ENCODE assay signal across 1 cellular context in the genomic region with DNA sequence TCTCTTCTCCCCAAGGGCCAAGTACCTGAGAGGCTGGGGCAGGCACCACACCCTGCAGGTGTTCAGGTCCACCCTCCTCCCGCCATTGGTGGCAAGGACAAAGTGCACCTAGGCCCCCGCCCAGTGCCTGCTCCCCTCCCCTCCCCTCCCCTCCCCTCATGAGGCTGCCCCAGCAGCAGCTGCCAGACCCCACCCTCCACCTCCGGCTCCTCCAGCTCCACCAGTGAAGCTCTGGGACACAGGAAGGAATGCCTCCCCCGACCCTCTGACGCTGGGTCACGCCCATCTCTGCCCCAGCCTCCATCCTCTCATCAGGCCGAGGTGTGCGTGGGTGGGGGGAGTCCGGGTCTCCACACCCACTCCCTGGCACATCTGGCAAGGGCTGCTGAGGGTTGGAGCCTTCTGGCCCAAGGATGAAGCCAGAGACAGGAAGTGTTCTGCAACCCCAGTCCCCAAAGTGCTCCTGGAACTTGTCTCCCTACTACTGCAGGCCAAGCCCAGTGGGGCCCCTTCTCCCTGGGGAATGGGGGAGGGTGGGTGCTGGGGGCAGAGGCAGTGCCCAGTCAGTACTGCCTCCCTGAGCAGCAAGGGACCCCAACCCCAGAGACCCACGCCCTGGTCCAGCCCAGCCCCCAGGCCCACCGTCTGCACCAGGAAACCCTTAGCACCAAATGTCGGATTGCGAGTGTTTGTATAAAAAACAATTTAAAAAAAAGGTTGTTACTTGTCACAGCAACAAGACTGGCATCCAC.
TF ChIP-seq lines count a peak whose summit lies in the region.

No MANE protein-coding gene starts in this region.

TF ChIP-seq in GM23338, 12 proteins besides CTCF, POLR2A, EP300 and RAD21 (continued from another document):
- TF ChIP-seq, protein P1, sequence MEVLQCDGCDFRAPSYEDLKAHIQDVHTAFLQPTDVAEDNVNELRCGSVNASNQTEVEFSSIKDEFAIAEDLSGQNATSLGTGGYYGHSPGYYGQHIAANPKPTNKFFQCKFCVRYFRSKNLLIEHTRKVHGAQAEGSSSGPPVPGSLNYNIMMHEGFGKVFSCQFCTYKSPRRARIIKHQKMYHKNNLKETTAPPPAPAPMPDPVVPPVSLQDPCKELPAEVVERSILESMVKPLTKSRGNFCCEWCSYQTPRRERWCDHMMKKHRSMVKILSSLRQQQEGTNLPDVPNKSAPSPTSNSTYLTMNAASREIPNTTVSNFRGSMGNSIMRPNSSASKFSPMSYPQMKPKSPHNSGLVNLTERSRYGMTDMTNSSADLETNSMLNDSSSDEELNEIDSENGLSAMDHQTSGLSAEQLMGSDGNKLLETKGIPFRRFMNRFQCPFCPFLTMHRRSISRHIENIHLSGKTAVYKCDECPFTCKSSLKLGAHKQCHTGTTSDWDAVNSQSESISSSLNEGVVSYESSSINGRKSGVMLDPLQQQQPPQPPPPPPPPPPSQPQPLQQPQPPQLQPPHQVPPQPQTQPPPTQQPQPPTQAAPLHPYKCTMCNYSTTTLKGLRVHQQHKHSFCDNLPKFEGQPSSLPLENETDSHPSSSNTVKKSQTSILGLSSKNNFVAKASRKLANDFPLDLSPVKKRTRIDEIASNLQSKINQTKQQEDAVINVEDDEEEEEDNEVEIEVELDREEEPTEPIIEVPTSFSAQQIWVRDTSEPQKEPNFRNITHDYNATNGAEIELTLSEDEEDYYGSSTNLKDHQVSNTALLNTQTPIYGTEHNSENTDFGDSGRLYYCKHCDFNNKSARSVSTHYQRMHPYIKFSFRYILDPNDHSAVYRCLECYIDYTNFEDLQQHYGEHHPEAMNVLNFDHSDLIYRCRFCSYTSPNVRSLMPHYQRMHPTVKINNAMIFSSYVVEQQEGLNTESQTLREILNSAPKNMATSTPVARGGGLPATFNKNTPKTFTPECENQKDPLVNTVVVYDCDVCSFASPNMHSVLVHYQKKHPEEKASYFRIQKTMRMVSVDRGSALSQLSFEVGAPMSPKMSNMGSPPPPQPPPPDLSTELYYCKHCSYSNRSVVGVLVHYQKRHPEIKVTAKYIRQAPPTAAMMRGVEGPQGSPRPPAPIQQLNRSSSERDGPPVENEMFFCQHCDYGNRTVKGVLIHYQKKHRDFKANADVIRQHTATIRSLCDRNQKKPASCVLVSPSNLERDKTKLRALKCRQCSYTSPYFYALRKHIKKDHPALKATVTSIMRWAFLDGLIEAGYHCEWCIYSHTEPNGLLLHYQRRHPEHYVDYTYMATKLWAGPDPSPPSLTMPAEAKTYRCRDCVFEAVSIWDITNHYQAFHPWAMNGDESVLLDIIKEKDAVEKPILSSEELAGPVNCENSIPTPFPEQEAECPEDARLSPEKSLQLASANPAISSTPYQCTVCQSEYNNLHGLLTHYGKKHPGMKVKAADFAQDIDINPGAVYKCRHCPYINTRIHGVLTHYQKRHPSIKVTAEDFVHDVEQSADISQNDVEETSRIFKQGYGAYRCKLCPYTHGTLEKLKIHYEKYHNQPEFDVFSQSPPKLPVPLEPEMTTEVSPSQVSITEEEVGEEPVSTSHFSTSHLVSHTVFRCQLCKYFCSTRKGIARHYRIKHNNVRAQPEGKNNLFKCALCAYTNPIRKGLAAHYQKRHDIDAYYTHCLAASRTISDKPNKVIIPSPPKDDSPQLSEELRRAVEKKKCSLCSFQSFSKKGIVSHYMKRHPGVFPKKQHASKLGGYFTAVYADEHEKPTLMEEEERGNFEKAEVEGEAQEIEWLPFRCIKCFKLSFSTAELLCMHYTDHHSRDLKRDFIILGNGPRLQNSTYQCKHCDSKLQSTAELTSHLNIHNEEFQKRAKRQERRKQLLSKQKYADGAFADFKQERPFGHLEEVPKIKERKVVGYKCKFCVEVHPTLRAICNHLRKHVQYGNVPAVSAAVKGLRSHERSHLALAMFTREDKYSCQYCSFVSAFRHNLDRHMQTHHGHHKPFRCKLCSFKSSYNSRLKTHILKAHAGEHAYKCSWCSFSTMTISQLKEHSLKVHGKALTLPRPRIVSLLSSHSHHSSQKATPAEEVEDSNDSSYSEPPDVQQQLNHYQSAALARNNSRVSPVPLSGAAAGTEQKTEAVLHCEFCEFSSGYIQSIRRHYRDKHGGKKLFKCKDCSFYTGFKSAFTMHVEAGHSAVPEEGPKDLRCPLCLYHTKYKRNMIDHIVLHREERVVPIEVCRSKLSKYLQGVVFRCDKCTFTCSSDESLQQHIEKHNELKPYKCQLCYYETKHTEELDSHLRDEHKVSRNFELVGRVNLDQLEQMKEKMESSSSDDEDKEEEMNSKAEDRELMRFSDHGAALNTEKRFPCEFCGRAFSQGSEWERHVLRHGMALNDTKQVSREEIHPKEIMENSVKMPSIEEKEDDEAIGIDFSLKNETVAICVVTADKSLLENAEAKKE (CRISPR knock-in tag; IDR thresholded peaks at IDR 0.05), result no peak
- no peak for TF ChIP-seq EZH2phosphoT487 (IDR thresholded peaks at IDR 0.05; ENCODE audit: unreplicated experiment)
- no peak for TF ChIP-seq CREB1 (CRISPR knock-in tag; IDR thresholded peaks at IDR 0.05; ENCODE audit: low read depth)
- no peak for TF ChIP-seq POLR2AphosphoS5 (IDR thresholded peaks at IDR 0.05; ENCODE audit: low read depth)
- no peak for TF ChIP-seq JUNB (IDR thresholded peaks at IDR 0.05; ENCODE audit: unreplicated experiment)
- no peak for TF ChIP-seq NANOG (IDR thresholded peaks at IDR 0.05; ENCODE audit: borderline replicate concordance)
- no peak for TF ChIP-seq ZNF114 (CRISPR knock-in tag; IDR thresholded peaks at IDR 0.05)
- no peak for TF ChIP-seq EZH2 (IDR thresholded peaks at IDR 0.05; ENCODE audit: low read depth, unreplicated experiment)
- no peak for TF ChIP-seq STAT1 (IDR thresholded peaks at IDR 0.05; ENCODE audit: unreplicated experiment)
